1 cellular context compared by ENCODE assay signal in genomic region chr19:48631254-48631653, GRCh38.
TF ChIP-seq lines count a peak whose summit lies in the region.

No MANE protein-coding gene starts in this region.

TF ChIP-seq in IMR-90, 13 proteins besides CTCF, POLR2A, EP300 and RAD21:
- no peak for TF ChIP-seq BHLHE40 (IDR thresholded peaks at IDR 0.05; ENCODE audit: low read depth, low read length)
- TF ChIP-seq MAFK (IDR thresholded peaks at IDR 0.05; ENCODE audit: low read depth, low read length) = no peak
- TF ChIP-seq FOS (IDR thresholded peaks at IDR 0.05; ENCODE audit: low read depth, low read length) = no peak
- TF ChIP-seq RFX5 (IDR thresholded peaks at IDR 0.05; ENCODE audit: low read depth, low read length) = no peak
- no peak for TF ChIP-seq NFE2L2 (IDR thresholded peaks at IDR 0.05; ENCODE audit: low read depth, low read length)
- TF ChIP-seq MXI1 (IDR thresholded peaks at IDR 0.05; ENCODE audit: borderline replicate concordance, low read depth, low read length) = no peak
- TF ChIP-seq CEBPB (IDR thresholded peaks at IDR 0.05; ENCODE audit: low read depth, low read length) = no peak
- no peak for TF ChIP-seq CHD1 (IDR thresholded peaks at IDR 0.05; ENCODE audit: low read depth, low read length)
- no peak for TF ChIP-seq SMC3 (IDR thresholded peaks at IDR 0.05; ENCODE audit: low read depth, low read length)
- TF ChIP-seq RCOR1 (IDR thresholded peaks at IDR 0.05; ENCODE audit: insufficient replicate concordance, low read length) = no peak
- TF ChIP-seq ELK1 (IDR thresholded peaks at IDR 0.05; ENCODE audit: borderline replicate concordance, low read depth, low read length) = no peak
- no peak for TF ChIP-seq USF2 (IDR thresholded peaks at IDR 0.05; ENCODE audit: low read depth, low read length)
- no peak for TF ChIP-seq MAZ (IDR thresholded peaks at IDR 0.05; ENCODE audit: borderline replicate concordance, low read depth, low read length)
TF ChIP-seq in IMR-90: peak in this region for 0.
